8 cellular contexts compared by ENCODE assay signal in the genomic region with DNA sequence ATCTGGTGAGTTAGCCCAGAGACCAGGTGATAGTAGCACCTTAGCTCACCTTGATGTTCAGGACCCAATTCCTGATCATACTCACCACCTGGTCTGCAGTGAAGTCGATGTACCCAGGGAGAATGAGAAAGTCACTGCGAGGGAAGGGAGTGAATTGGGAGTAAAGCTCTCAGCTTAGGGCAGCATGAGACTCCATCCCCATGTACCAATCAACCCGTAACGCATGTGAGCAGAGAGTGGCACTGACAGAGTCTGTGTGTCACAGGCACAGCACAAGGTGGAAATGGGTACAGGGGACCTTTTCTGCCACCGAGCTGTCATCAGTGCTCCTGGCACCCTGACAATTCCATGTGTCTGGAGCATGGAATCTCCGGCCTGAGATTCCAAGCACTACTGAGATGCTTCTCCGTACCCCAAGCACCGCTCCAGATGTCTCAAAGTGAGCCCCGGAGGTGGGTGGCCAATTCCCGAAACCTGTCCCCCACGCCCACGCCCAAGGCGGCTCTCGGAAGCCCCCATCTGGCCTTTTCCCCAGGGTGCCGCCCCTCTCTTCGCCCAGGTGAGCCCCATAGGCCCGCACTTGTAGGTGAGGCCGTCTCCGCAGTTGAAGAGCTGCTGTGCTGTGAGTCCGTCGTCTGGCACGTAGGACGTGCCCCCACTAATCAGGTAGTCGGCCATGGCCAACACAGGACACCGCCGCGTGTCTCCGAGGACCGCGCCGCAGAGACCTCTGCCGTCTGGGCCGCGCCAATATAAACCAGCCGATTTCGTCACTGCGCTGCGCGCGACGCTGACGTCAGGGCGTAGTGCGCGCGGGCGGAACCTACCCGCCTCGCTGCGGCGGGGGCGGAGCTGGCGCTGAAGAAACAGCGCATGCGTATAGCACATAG. TPM values are rescaled to one million over a fixed set of nuclear protein-coding genes. Genes with fewer than 3 reads are reported as not detected.
DNase-seq lines count a peak whose midpoint lies in the region; TF ChIP-seq lines count a peak whose summit lies in the region.

Gene IMPDH2, minus strand, starts transcription at position 726 of the 890 bp plus-strand sequence. Its CDS starts 48 bp downstream, at position 678.

- peak within 1 kb of the TSS; percentile 91 for H3K4me3 Mint-ChIP-seq in activated naive CD4-positive, alpha-beta T cell treated with anti-CD3 and anti-CD28 coated beads for 36 hours

- peaks cover 53% of the 10 kb centered on the region for H3K4me1 Mint-ChIP-seq in activated naive CD4-positive, alpha-beta T cell treated with anti-CD3 and anti-CD28 coated beads for 36 hours (ENCODE audit: low read depth)

- POLR2A ChIA-PET in HEK293 (lab: Yijun Ruan, JAX) = interaction anchor here (0.6 to 1.9 kb wide), 25 partner anchors 8 to 642 kb away, joined by 3 to 28 read pairs (median 3); partner anchors contain the start of genes DALRD3, KLHDC8B, LAMB2 and P4HTM

- intact Hi-C loops in activated naive CD4-positive, alpha-beta T cell treated with anti-CD3 and anti-CD28 coated beads for 36 hours (cut with micrococcal nuclease) = loop anchor here (1.0 to 10.0 kb wide), 7 partner anchors 8 to 696 kb away; partner anchors contain the start of genes DAG1, GMPPB, QRICH1 and TCTA

- peak; percentile 80 for DNase-seq in GF-D8 (lab: John Stamatoyannopoulos, UW)
- peak; percentile 90 for DNase-seq in MV-4-11 (lab: John Stamatoyannopoulos, UW)
- DNase-seq in SK-N-DZ (ENCODE audit: low spot score) = peak; percentile 88
- peak; percentile 94 for DNase-seq in activated naive CD4-positive, alpha-beta T cell treated with anti-CD3 and anti-CD28 coated beads for 36 hours
- peak; percentile 88 for DNase-seq in germinal center (ENCODE audit: low spot score)
- peak in 55 of 56 donors; percentile 69 to 97 (median 91) for DNase-seq in nucleus accumbens (lab: John Stamatoyannopoulos, UW)
- peak; percentile 98 for DNase-seq in superior temporal gyrus (ENCODE audit: extremely low spot score)

- peaks cover 5 to 89% of the 10 kb centered on the region in 2 experiments; a peak in 2 of 3 replicates for H3K36me3 ChIP-seq in HEK293 (ENCODE audit: control insufficient read depth in 2 of 2, insufficient read depth in 1 of 2, low read length in 2 of 2)

- H3K27ac ChIP-seq in HEK293 (ENCODE audit: extremely low read depth, low read depth, low read length) = peak within 1 kb of the TSS; percentile 58

- H3K9me3 ChIP-seq in HEK293 (ENCODE audit: control insufficient read depth, insufficient read depth, low read depth, low read length) = no peaks in the 10 kb centered on the region

- H3K4me3 ChIP-seq in HEK293 (ENCODE audit: low read depth, low read length) = peak within 1 kb of the TSS; percentile 83

- no peaks in the 10 kb centered on the region for H3K4me1 ChIP-seq in HEK293 (ENCODE audit: control insufficient read depth, insufficient read depth, low read length)

- H3K9me3 Mint-ChIP-seq in activated naive CD4-positive, alpha-beta T cell treated with anti-CD3 and anti-CD28 coated beads for 36 hours = no peaks in the 10 kb centered on the region

- TF ChIP-seq CTCF in HEK293 (tag by site-specific recombination; IDR thresholded peaks at IDR 0.05) = peak; percentile 48

- CTCF ChIA-PET in HEK293 (lab: Yijun Ruan, JAX) = interaction anchor here (0.5 to 1.1 kb wide), 3 partner anchors 41 to 63 kb away, joined by 3 to 5 read pairs (median 3); no protein-coding TSS in a partner anchor
- CTCF ChIA-PET in activated naive CD4-positive, alpha-beta T cell treated with anti-CD3 and anti-CD28 coated beads for 36 hours (lab: Charles Lee) = interaction anchor here (0.7 to 1.9 kb wide), 4 partner anchors 15 to 65 kb away, joined by 3 to 7 read pairs (median 4); partner anchors contain the start of genes QRICH1 and WDR6

- peaks cover 54% of the 10 kb centered on the region for H3K36me3 Mint-ChIP-seq in activated naive CD4-positive, alpha-beta T cell treated with anti-CD3 and anti-CD28 coated beads for 36 hours (ENCODE audit: low read depth)

- H3K27ac Mint-ChIP-seq in activated naive CD4-positive, alpha-beta T cell treated with anti-CD3 and anti-CD28 coated beads for 36 hours = peak within 1 kb of the TSS; percentile 89

- no peaks in the 10 kb centered on the region for H3K27me3 Mint-ChIP-seq in activated naive CD4-positive, alpha-beta T cell treated with anti-CD3 and anti-CD28 coated beads for 36 hours (ENCODE audit: low read depth)

TF ChIP-seq in HEK293, 187 proteins besides CTCF, POLR2A, EP300 and RAD21 (continues in another document):
- no peak for TF ChIP-seq SCRT1 (tag by site-specific recombination; IDR thresholded peaks at IDR 0.05; ENCODE audit: borderline replicate concordance)
- no peak for TF ChIP-seq ZNF140 (tag by site-specific recombination; IDR thresholded peaks at IDR 0.05)
- no peak for TF ChIP-seq GFI1B (tag by site-specific recombination; IDR thresholded peaks at IDR 0.05)
- TF ChIP-seq TCF7L2 (IDR thresholded peaks at IDR 0.05; ENCODE audit: borderline replicate concordance, low read depth, low read length) = no peak
- TF ChIP-seq, protein P1, sequence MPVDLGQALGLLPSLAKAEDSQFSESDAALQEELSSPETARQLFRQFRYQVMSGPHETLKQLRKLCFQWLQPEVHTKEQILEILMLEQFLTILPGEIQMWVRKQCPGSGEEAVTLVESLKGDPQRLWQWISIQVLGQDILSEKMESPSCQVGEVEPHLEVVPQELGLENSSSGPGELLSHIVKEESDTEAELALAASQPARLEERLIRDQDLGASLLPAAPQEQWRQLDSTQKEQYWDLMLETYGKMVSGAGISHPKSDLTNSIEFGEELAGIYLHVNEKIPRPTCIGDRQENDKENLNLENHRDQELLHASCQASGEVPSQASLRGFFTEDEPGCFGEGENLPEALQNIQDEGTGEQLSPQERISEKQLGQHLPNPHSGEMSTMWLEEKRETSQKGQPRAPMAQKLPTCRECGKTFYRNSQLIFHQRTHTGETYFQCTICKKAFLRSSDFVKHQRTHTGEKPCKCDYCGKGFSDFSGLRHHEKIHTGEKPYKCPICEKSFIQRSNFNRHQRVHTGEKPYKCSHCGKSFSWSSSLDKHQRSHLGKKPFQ (tag by site-specific recombination; IDR thresholded peaks at IDR 0.05) = no peak
- TF ChIP-seq ZNF354C (tag by site-specific recombination; IDR thresholded peaks at IDR 0.05; ENCODE audit: borderline replicate concordance, low read depth) = no peak
- no peak for TF ChIP-seq ZNF350 (tag by site-specific recombination; IDR thresholded peaks at IDR 0.05)
- TF ChIP-seq ZNF639 (tag by site-specific recombination; IDR thresholded peaks at IDR 0.05) = peak; percentile 57; the same call in 1 of the 2 replicates
- no peak; the same call in 1 of the 2 replicates for TF ChIP-seq ZBTB20 (tag by site-specific recombination; IDR thresholded peaks at IDR 0.05)
- TF ChIP-seq, protein P2, sequence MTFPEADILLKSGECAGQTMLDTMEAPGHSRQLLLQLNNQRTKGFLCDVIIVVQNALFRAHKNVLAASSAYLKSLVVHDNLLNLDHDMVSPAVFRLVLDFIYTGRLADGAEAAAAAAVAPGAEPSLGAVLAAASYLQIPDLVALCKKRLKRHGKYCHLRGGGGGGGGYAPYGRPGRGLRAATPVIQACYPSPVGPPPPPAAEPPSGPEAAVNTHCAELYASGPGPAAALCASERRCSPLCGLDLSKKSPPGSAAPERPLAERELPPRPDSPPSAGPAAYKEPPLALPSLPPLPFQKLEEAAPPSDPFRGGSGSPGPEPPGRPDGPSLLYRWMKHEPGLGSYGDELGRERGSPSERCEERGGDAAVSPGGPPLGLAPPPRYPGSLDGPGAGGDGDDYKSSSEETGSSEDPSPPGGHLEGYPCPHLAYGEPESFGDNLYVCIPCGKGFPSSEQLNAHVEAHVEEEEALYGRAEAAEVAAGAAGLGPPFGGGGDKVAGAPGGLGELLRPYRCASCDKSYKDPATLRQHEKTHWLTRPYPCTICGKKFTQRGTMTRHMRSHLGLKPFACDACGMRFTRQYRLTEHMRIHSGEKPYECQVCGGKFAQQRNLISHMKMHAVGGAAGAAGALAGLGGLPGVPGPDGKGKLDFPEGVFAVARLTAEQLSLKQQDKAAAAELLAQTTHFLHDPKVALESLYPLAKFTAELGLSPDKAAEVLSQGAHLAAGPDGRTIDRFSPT (tag by site-specific recombination; IDR thresholded peaks at IDR 0.05) = no peak
- TF ChIP-seq ZNF48 (tag by site-specific recombination; IDR thresholded peaks at IDR 0.05) = 0 out of 2 replicates have a peak, but pooled peaks have one; percentile 67
- peak; percentile 88 for TF ChIP-seq KLF16 (tag by site-specific recombination; IDR thresholded peaks at IDR 0.05)
- no peak for TF ChIP-seq ZNF654 (tag by site-specific recombination; IDR thresholded peaks at IDR 0.05; ENCODE audit: low read depth)
- TF ChIP-seq ZNF138 (tag by site-specific recombination; IDR thresholded peaks at IDR 0.05; ENCODE audit: borderline replicate concordance) = no peak
- TF ChIP-seq ZNF274 (IDR thresholded peaks at IDR 0.05; ENCODE audit: low read length) = no peak
- TF ChIP-seq ZNF274 (tag by site-specific recombination; IDR thresholded peaks at IDR 0.05; ENCODE audit: borderline replicate concordance) = no peak
- TF ChIP-seq ZFP41 (tag by site-specific recombination; IDR thresholded peaks at IDR 0.05; ENCODE audit: borderline replicate concordance) = no peak
- peak; percentile 80 for TF ChIP-seq SP2 (tag by site-specific recombination; IDR thresholded peaks at IDR 0.05)

RNA-seq across cellular contexts. Expression of gene IMPDH2, which starts in this region (rescaled TPM):
- 235 and 250 TPM in 2 replicates for polyA plus RNA-seq in SK-N-DZ (2014; cell fraction: cytosol; rRNA removed)
- polyA plus RNA-seq in SK-N-DZ (2014; cell fraction: nucleus; rRNA removed) = 243 and 248 TPM in 2 replicates
- total RNA-seq in activated naive CD4-positive, alpha-beta T cell treated with anti-CD3 and anti-CD28 coated beads for 36 hours = 100 to 1,000 TPM; 565 to 593 TPM

Comparison
In these comparisons a context has a peak if more than half of its experiments do, and no peak if none do; other contexts are left out.
1. Peak in every context shown above with its lines: DNase-seq, H3K4me3 ChIP-seq and H3K27ac ChIP-seq.